13 cellular contexts compared by ENCODE assay signal in genomic region chr10:71531485-71532446, GRCh38.
A peak's percentile ranks its signal among the peaks of the same experiment; 100 is the strongest.
DNase-seq lines count a peak whose midpoint lies in the region; ATAC-seq, FAIRE-seq and TF ChIP-seq lines count a peak whose summit lies in the region.
"Had no signal": no experiment of that assay in that cellular context is flagged by ENCODE, and none has a peak within 500 bp of the region (broad histone marks: within the 10 kb centered on the region; RNA-seq: fewer than 3 reads in every experiment).

No MANE protein-coding gene starts in this region.

- H3K4me3 ChIP-seq in OCI-LY7 (ENCODE audit: low read depth, low read length, poor library complexity, severe bottlenecking) (no peak overlapping the region), GM12878 (no peak overlapping the region), gastroesophageal sphincter (no peak overlapping the region), heart right ventricle (no peak overlapping the region)
- H3K4me3 ChIP-seq: adrenal gland, sigmoid colon, tibial nerve had no signal

- H3K9ac ChIP-seq in GM12878 (ENCODE audit: control insufficient read depth, insufficient read depth, low read length): no peak overlapping the region

- TF ChIP-seq POLR2A in GM12878 (IDR thresholded peaks at IDR 0.05; ENCODE audit: low read depth, low read length) (no peak), gastroesophageal sphincter (IDR thresholded peaks at IDR 0.05) (no peak)

- TF ChIP-seq EP300 in GM12878 (IDR thresholded peaks at IDR 0.05; ENCODE audit: borderline replicate concordance in 1 of 2, control insufficient read depth in 1 of 2, low read depth in 2 of 2, low read length in 2 of 2) (no peak), gastroesophageal sphincter (IDR thresholded peaks at IDR 0.05) (no peak)

- DNase-seq in stimulated activated CD4-positive, alpha-beta T cell treated with anti-CD3 and anti-CD28 coated beads, Interleukin-12 subunit alpha, Interleukin-12 subunit beta, amount 100 ng/mL, for 48 hours (ENCODE audit: low read depth in 2 of 3, low spot score in 1 of 3): peak; percentile 12 to 44 (median 43)
- no peak for DNase-seq in stimulated activated CD4-positive, alpha-beta T cell treated with anti-CD3 and anti-CD28 coated beads, Interleukin-12 subunit alpha, Interleukin-12 subunit beta, amount 100 ng/mL, for 4 hours
- DNase-seq in OCI-LY7 (ENCODE audit: low spot score) (peak; percentile 37), GM12878 (ENCODE audit: low read depth, low spot score) (no peak), AG20443 (ENCODE audit: low spot score) (no peak), heart right ventricle (no peak)
- peak; percentile 52 to 65 for DNase-seq in stimulated activated naive CD8-positive, alpha-beta T cell treated with anti-CD3 and anti-CD28 coated beads, Interleukin-15, amount 100 ng/mL, for 72 hours
- DNase-seq: adrenal gland, left colon, SIG-M5, sigmoid colon had no signal

- CTCF ChIA-PET in OCI-LY7 (lab: Charles Lee; ENCODE audit: unreplicated experiment): interaction anchor here (0.6 kb wide), 1 partner anchor 365 kb away, joined by 3 read pairs; no protein-coding TSS in a partner anchor
- CTCF ChIA-PET in GM12878 (lab: Yijun Ruan, JAX): interaction anchor here (1.0 to 1.4 kb wide), 3 partner anchors 10 to 147 kb away, joined by 3 to 4 read pairs (median 3); no protein-coding TSS in a partner anchor

- H3K27ac Mint-ChIP-seq in stimulated activated naive CD8-positive, alpha-beta T cell treated with anti-CD3 and anti-CD28 coated beads, Interleukin-15, amount 100 ng/mL, for 72 hours: peak overlapping the region; percentile 86 to 95

- no peaks in the 10 kb centered on the region for H3K27me3 Mint-ChIP-seq in stimulated activated naive CD8-positive, alpha-beta T cell treated with anti-CD3 and anti-CD28 coated beads, Interleukin-15, amount 100 ng/mL, for 72 hours

- BruUV-seq in OCI-LY7 (replicated peaks; lab: Mats Ljungman, UMichigan): no TSS peak
- no TSS peak for BruUV-seq in GM12878 (replicated peaks; lab: Mats Ljungman, UMichigan)

- no peak for TF ChIP-seq CTCF in OCI-LY7 (conservative IDR thresholded peaks at IDR 0.05; ENCODE audit: low read length)
- no peak for TF ChIP-seq CTCF in GM12878 (IDR thresholded peaks at IDR 0.05 in 2 of 3, conservative IDR thresholded peaks at IDR 0.05 in 1 of 3; ENCODE audit: control insufficient read depth in 2 of 3, extremely low read depth in 1 of 3, insufficient read depth in 1 of 3, low read depth in 3 of 3, low read length in 3 of 3)
- TF ChIP-seq CTCF in gastroesophageal sphincter (IDR thresholded peaks at IDR 0.05): no peak
- TF ChIP-seq CTCF in heart right ventricle (IDR thresholded peaks at IDR 0.05): no peak

- H3K9me3 Mint-ChIP-seq in stimulated activated naive CD8-positive, alpha-beta T cell treated with anti-CD3 and anti-CD28 coated beads, Interleukin-15, amount 100 ng/mL, for 72 hours: peaks cover 0 to 5% of the 10 kb centered on the region in 2 donors

- SMC1A ChIA-PET in GM12878 (lab: Charles Lee; ENCODE audit: uncharacterized antibody, unreplicated experiment): interaction anchor here (0.6 to 1.5 kb wide), 2 partner anchors 37 to 307 kb away, joined by 3 to 4 read pairs; no protein-coding TSS in a partner anchor

- H3K79me2 ChIP-seq in OCI-LY7 (ENCODE audit: insufficient read depth, low read depth, low read length): no peaks in the 10 kb centered on the region
- no peaks in the 10 kb centered on the region for H3K79me2 ChIP-seq in GM12878 (ENCODE audit: control insufficient read depth, insufficient read depth, low read length)

- FAIRE-seq in GM12878 (lab: Jason Lieb, UNC): peak; percentile 47

- H4K20me1 ChIP-seq in OCI-LY7 (ENCODE audit: insufficient read depth, low read length) (no peaks in the 10 kb centered on the region), GM12878 (ENCODE audit: control insufficient read depth, insufficient read depth) (no peaks in the 10 kb centered on the region)

- in situ Hi-C loops in GM12878 (cut with MboI): no loop called here

- H3K27me3 ChIP-seq in GM12878 (replicated peaks in 1 of 2; ENCODE audit: control insufficient read depth in 2 of 2, insufficient read depth in 2 of 2, low read length in 1 of 2): peaks cover 0 to 1% of the 10 kb centered on the region in 2 experiments; a peak in 1 of 4 replicates
- H3K27me3 ChIP-seq in gastroesophageal sphincter: no peaks in the 10 kb centered on the region
- H3K27me3 ChIP-seq in heart right ventricle: no peaks in the 10 kb centered on the region
- H3K27me3 ChIP-seq: adrenal gland, sigmoid colon, tibial nerve had no signal

- no peak overlapping the region for H3K4me2 ChIP-seq in OCI-LY7 (ENCODE audit: low read length)
- no peak overlapping the region for H3K4me2 ChIP-seq in GM12878 (ENCODE audit: control insufficient read depth, insufficient read depth)

- POLR2A ChIA-PET in OCI-LY7 (lab: Charles Lee): interaction anchor here (0.7 kb wide), 1 partner anchor 28 kb away, joined by 5 read pairs; no protein-coding TSS in a partner anchor
- POLR2A ChIA-PET in GM12878 (lab: Charles Lee): no interaction called here

- RAD21 ChIA-PET in GM12878 (lab: Charles Lee; ENCODE audit: unreplicated experiment): no interaction called here

- peaks cover 30% of the 10 kb centered on the region for H3K4me1 Mint-ChIP-seq in stimulated activated naive CD8-positive, alpha-beta T cell treated with anti-CD3 and anti-CD28 coated beads, Interleukin-15, amount 100 ng/mL, for 72 hours

- H3K9me2 ChIP-seq in OCI-LY7 (ENCODE audit: insufficient read depth, low read length): no peaks in the 10 kb centered on the region

- intact Hi-C loops in OCI-LY7 (cut with micrococcal nuclease; ENCODE audit: unreplicated experiment) (no loop called here), GM12878 (cut with micrococcal nuclease; ENCODE audit: unreplicated experiment) (no loop called here), heart right ventricle (cut with DNase I) (no loop called here)

- H3K9me3 ChIP-seq in OCI-LY7 (ENCODE audit: low read length): no peaks in the 10 kb centered on the region
- no peaks in the 10 kb centered on the region; the same call in 2 of the 3 replicates for H3K9me3 ChIP-seq in GM12878 (replicated peaks; ENCODE audit: control insufficient read depth, insufficient read depth, low read length)
- H3K9me3 ChIP-seq in gastroesophageal sphincter: no peaks in the 10 kb centered on the region
- no peaks in the 10 kb centered on the region for H3K9me3 ChIP-seq in heart right ventricle
- H3K9me3 ChIP-seq: adrenal gland, sigmoid colon, tibial nerve had no signal

- H2AFZ ChIP-seq in OCI-LY7 (ENCODE audit: low read length): peak overlapping the region; percentile 53
- H2AFZ ChIP-seq in GM12878 (ENCODE audit: control insufficient read depth, low read depth, low read length): no peak overlapping the region

- no peak for TF ChIP-seq RAD21 in GM12878 (IDR thresholded peaks at IDR 0.05; ENCODE audit: insufficient read depth, low read depth, low read length)

- H3K27ac ChIP-seq in OCI-LY7 (ENCODE audit: low read depth, low read length, poor library complexity, severe bottlenecking) (no peak overlapping the region), GM12878 (ENCODE audit: control insufficient read depth, insufficient read depth) (no peak overlapping the region), gastroesophageal sphincter (no peak overlapping the region), heart right ventricle (no peak overlapping the region)
- H3K27ac ChIP-seq: adrenal gland, sigmoid colon, tibial nerve had no signal

- WGBS in GM12878 (ENCODE audit: insufficient coverage, insufficient replicate concordance, low lambda C conversion rate, missing lambda C conversion rate): 51% methylated on average over 10 of the region's 10 CpGs
- WGBS in gastroesophageal sphincter (ENCODE audit: low coverage in 1 of 2), 2 donors: 70 to 100% methylated on average over 2 of the region's 10 CpGs
- 87 to 89% methylated on average over 10 of the region's 10 CpGs for WGBS in heart right ventricle, 2 donors

- H3K4me1 ChIP-seq in OCI-LY7 (ENCODE audit: insufficient read depth, low read length, poor library complexity, severe bottlenecking) (peaks cover 8% of the 10 kb centered on the region), GM12878 (ENCODE audit: control insufficient read depth, insufficient read depth, low read length) (no peaks in the 10 kb centered on the region), gastroesophageal sphincter (no peaks in the 10 kb centered on the region), heart right ventricle (peaks cover 0 to 24% (median 0%) of the 10 kb centered on the region in 9 donors)
- H3K4me1 ChIP-seq: adrenal gland, sigmoid colon had no signal

- peak; percentile 76 for ATAC-seq in GM12878
- peak; percentile 98 for ATAC-seq in stimulated activated naive CD8-positive, alpha-beta T cell treated with anti-CD3 and anti-CD28 coated beads, Interleukin-15, amount 100 ng/mL, for 72 hours
- no peak for ATAC-seq in gastroesophageal sphincter
- ATAC-seq in heart right ventricle: no peak
- ATAC-seq: left colon had no signal

- peak overlapping the region; percentile 34 to 54 for H3K4me3 Mint-ChIP-seq in stimulated activated naive CD8-positive, alpha-beta T cell treated with anti-CD3 and anti-CD28 coated beads, Interleukin-15, amount 100 ng/mL, for 72 hours

- no peaks in the 10 kb centered on the region for H3K36me3 ChIP-seq in OCI-LY7 (ENCODE audit: insufficient read depth, low read length)
- H3K36me3 ChIP-seq in GM12878 (ENCODE audit: control insufficient read depth in 2 of 2, insufficient read depth in 2 of 2, low read length in 1 of 2): no peaks in the 10 kb centered on the region
- H3K36me3 ChIP-seq in gastroesophageal sphincter: no peaks in the 10 kb centered on the region
- H3K36me3 ChIP-seq in heart right ventricle: no peaks in the 10 kb centered on the region
- H3K36me3 ChIP-seq: adrenal gland, sigmoid colon, tibial nerve had no signal

TF ChIP-seq in GM12878, 131 proteins besides CTCF, POLR2A, EP300 and RAD21 (continues in another document):
- TF ChIP-seq NFIC (IDR thresholded peaks at IDR 0.05; ENCODE audit: low read depth, low read length) (no peak), CHD1 (IDR thresholded peaks at IDR 0.05; ENCODE audit: low read depth, low read length) (no peak), HDAC2 (IDR thresholded peaks at IDR 0.05) (no peak), ELK1 (IDR thresholded peaks at IDR 0.05; ENCODE audit: low read depth, low read length) (peak; percentile 99)

Comparison
In these comparisons a context has a peak if more than half of its experiments do, and no peak if none do; other contexts are left out.
1. DNase-seq: peak in stimulated activated CD4-positive, alpha-beta T cell treated with anti-CD3 and anti-CD28 coated beads, Interleukin-12 subunit alpha, Interleukin-12 subunit beta, amount 100 ng/mL, for 48 hours (3 of 3), OCI-LY7 (single experiment) and stimulated activated naive CD8-positive, alpha-beta T cell treated with anti-CD3 and anti-CD28 coated beads, Interleukin-15, amount 100 ng/mL, for 72 hours (2 of 2); none in stimulated activated CD4-positive, alpha-beta T cell treated with anti-CD3 and anti-CD28 coated beads, Interleukin-12 subunit alpha, Interleukin-12 subunit beta, amount 100 ng/mL, for 4 hours (single experiment), GM12878 (single experiment), AG20443 (single experiment) and heart right ventricle (0 of 2).
2. ATAC-seq: peak in GM12878 (single experiment) and stimulated activated naive CD8-positive, alpha-beta T cell treated with anti-CD3 and anti-CD28 coated beads, Interleukin-15, amount 100 ng/mL, for 72 hours (single experiment); none in gastroesophageal sphincter (single experiment) and heart right ventricle (0 of 8).